Comparison of ENCODE assay signal across 9 cellular contexts in genomic region chr20:48846516-48847492, GRCh38. TPM values are rescaled to one million over a fixed set of nuclear protein-coding genes. Genes with fewer than 3 reads are reported as not detected.
DNase-seq lines count a peak whose midpoint lies in the region; ATAC-seq, FAIRE-seq and TF ChIP-seq lines count a peak whose summit lies in the region.
"Had no signal": no experiment of that assay in that cellular context is flagged by ENCODE, and none has a peak within 500 bp of the region (broad histone marks: within the 10 kb centered on the region; RNA-seq: fewer than 3 reads in every experiment).

No MANE protein-coding gene starts in this region.

- DNase-seq in HTR-8/SVneo (ENCODE audit: insufficient read length, low spot score), result peak; percentile 69
- DNase-seq in activated CD8-positive, alpha-beta T cell treated with anti-CD3 and anti-CD28 coated beads for 36 hours, result peak; percentile 95
- DNase-seq in naive B cell, result peak; percentile 37
- DNase-seq in NCI-H2029 treated with DMSO at 0.1 percent for 48 hours (lab: John Stamatoyannopoulos, UW), result no peak
- DNase-seq in cortex of kidney (lab: John Stamatoyannopoulos, UW), result no peak
- DNase-seq in GOT3 (lab: John Stamatoyannopoulos, UW), result no peak

- peaks cover 10% of the 10 kb centered on the region for H3K9me3 Mint-ChIP-seq in activated CD8-positive, alpha-beta T cell treated with anti-CD3 and anti-CD28 coated beads for 36 hours
- no peaks in the 10 kb centered on the region for H3K9me3 Mint-ChIP-seq in naive B cell

- ATAC-seq in GM18858 (IDR thresholded peaks at IDR 0.05; ENCODE audit: unreplicated experiment) (peak; percentile 86), GM21576 (IDR thresholded peaks at IDR 0.05; ENCODE audit: unreplicated experiment) (peak; percentile 91), naive B cell (ENCODE audit: low read depth in 2 of 2) (peak; percentile 97 to 98)
- ATAC-seq in activated CD8-positive, alpha-beta T cell treated with anti-CD3 and anti-CD28 coated beads for 36 hours, result peak; percentile 97

- intact Hi-C loops in activated CD8-positive, alpha-beta T cell treated with anti-CD3 and anti-CD28 coated beads for 36 hours (cut with micrococcal nuclease), result no loop called here

- CTCF ChIA-PET in activated CD8-positive, alpha-beta T cell treated with anti-CD3 and anti-CD28 coated beads for 36 hours (lab: Charles Lee), result no interaction called here

- no peaks in the 10 kb centered on the region for H3K27me3 Mint-ChIP-seq in activated CD8-positive, alpha-beta T cell treated with anti-CD3 and anti-CD28 coated beads for 36 hours
- no peaks in the 10 kb centered on the region for H3K27me3 Mint-ChIP-seq in naive B cell

- no peak for TF ChIP-seq CTCF in activated CD8-positive, alpha-beta T cell treated with anti-CD3 and anti-CD28 coated beads for 36 hours (IDR thresholded peaks at IDR 0.05)

- H3K4me3 Mint-ChIP-seq in activated CD8-positive, alpha-beta T cell treated with anti-CD3 and anti-CD28 coated beads for 36 hours, result peak overlapping the region; percentile 5
- peak overlapping the region in 3 of 8 donors; percentile 18 to 64 (median 54) for H3K4me3 Mint-ChIP-seq in naive B cell

- peaks cover 33% of the 10 kb centered on the region for H3K4me1 Mint-ChIP-seq in activated CD8-positive, alpha-beta T cell treated with anti-CD3 and anti-CD28 coated beads for 36 hours (ENCODE audit: low read depth)
- H3K4me1 Mint-ChIP-seq in naive B cell, result peaks cover 20 to 34% (median 27%) of the 10 kb centered on the region in 3 donors

- peak; percentile 65 for FAIRE-seq in HTR-8/SVneo (lab: Jason Lieb, UNC)
- FAIRE-seq: islet of Langerhans had no signal

- POLR2A ChIA-PET in activated CD8-positive, alpha-beta T cell treated with anti-CD3 and anti-CD28 coated beads for 36 hours (lab: Charles Lee), result interaction anchor here (0.6 to 1.9 kb wide), 6 partner anchors 9 to 199 kb away, joined by 3 to 7 read pairs (median 4); partner anchors contain the start of genes CSE1L and PREX1

- peak overlapping the region; percentile 85 for H3K27ac Mint-ChIP-seq in activated CD8-positive, alpha-beta T cell treated with anti-CD3 and anti-CD28 coated beads for 36 hours
- peak overlapping the region; percentile 26 to 92 (median 72) for H3K27ac Mint-ChIP-seq in naive B cell

- H3K36me3 Mint-ChIP-seq in activated CD8-positive, alpha-beta T cell treated with anti-CD3 and anti-CD28 coated beads for 36 hours (ENCODE audit: low read depth), result no peaks in the 10 kb centered on the region
- H3K36me3 Mint-ChIP-seq in naive B cell, result no peaks in the 10 kb centered on the region

RNA-seq across cellular contexts. Expression of gene PREX1, which starts 19.0 kb away (rescaled TPM):
- 10 to 100 TPM; 79.7 to 80.5 TPM for total RNA-seq in activated CD8-positive, alpha-beta T cell treated with anti-CD3 and anti-CD28 coated beads for 36 hours
- polyA plus RNA-seq in naive B cell (ENCODE audit: low read depth in 6 of 6), result 10 to 100 TPM; 13.3 to 37.5 (median 17.1) TPM

Comparison
In these comparisons a context has a peak if more than half of its experiments do, and no peak if none do; other contexts are left out.
1. DNase-seq: peak in HTR-8/SVneo (single experiment), activated CD8-positive, alpha-beta T cell treated with anti-CD3 and anti-CD28 coated beads for 36 hours (single experiment) and naive B cell (single experiment); none in NCI-H2029 treated with DMSO at 0.1 percent for 48 hours (single experiment), cortex of kidney (single experiment) and GOT3 (single experiment).
2. Peak in every context shown above with its lines, with median percentiles within 50 percentile points of each other: ATAC-seq.